ENCODE assay signal across 1 cellular context in genomic region chr4:82820689-82821088, GRCh38.
TF ChIP-seq lines count a peak whose summit lies in the region.

No MANE protein-coding gene starts in this region.

TF ChIP-seq in endothelial cell of umbilical vein, 7 proteins besides CTCF, POLR2A, EP300 and RAD21:
- TF ChIP-seq MYC (IDR thresholded peaks at IDR 0.05; ENCODE audit: low read depth, low read length), result no peak
- TF ChIP-seq JUN (IDR thresholded peaks at IDR 0.05; ENCODE audit: borderline replicate concordance, insufficient read depth, insufficient read length, low read depth), result no peak
- no peak for TF ChIP-seq MAX (IDR thresholded peaks at IDR 0.05; ENCODE audit: insufficient read depth, insufficient read length)
- TF ChIP-seq FOS (IDR thresholded peaks at IDR 0.05; ENCODE audit: borderline replicate concordance, insufficient read depth, low read length), result no peak
- TF ChIP-seq POLR2AphosphoS5 (IDR thresholded peaks at IDR 0.05; ENCODE audit: insufficient read depth, low read depth, low read length), result no peak
